ENCODE assay signal across 9 cellular contexts in the genomic region with DNA sequence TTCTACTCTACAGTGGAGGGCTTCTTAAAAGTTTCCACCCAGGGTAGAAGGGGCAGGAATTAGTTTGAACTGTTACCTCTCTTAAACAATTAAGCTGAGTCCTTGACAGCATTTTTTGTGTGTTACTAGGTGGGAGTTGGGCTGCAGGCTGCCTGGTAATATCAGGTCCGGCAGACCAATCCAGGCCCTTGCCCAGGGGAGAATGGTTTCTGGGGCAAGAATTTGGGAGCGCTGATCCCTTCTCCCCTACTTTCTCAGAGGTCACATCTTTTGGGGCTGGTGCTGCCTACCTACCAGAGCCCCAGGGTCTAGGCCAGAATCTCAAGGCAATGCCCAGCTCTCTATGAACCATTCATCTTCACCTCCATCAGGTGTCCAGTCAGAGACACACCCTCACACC. TPM values are rescaled to one million over a fixed set of nuclear protein-coding genes. Genes with fewer than 3 reads are reported as not detected.
DNase-seq lines count a peak whose midpoint lies in the region; ATAC-seq and TF ChIP-seq lines count a peak whose summit lies in the region.
"Had no signal": no experiment of that assay in that cellular context is flagged by ENCODE, and none has a peak within 500 bp of the region (broad histone marks: within the 10 kb centered on the region; RNA-seq: fewer than 3 reads in every experiment).

No MANE protein-coding gene starts in this region.

- H3K9me3 Mint-ChIP-seq in T-cell: no peaks in the 10 kb centered on the region

- H3K4me3 ChIP-seq in GM12875 (ENCODE audit: low read depth, low read length) (peak overlapping the region; percentile 99), fibroblast of pulmonary artery (replicated peaks; ENCODE audit: low read depth, low read length) (peak overlapping the region; percentile 96), retinal pigment epithelial cell (ENCODE audit: low read length) (peak overlapping the region; percentile 90)

- no peak for ATAC-seq in T-cell (replicated peaks in 1 of 4)

- CTCF ChIA-PET in T-cell (lab: Charles Lee): no interaction called here

- TF ChIP-seq CTCF in GM12875 (IDR thresholded peaks at IDR 0.05; ENCODE audit: borderline replicate concordance, insufficient read depth, low read depth, low read length) (no peak), fibroblast of pulmonary artery (IDR thresholded peaks at IDR 0.05; ENCODE audit: low read length, missing control alignments) (no peak), retinal pigment epithelial cell (conservative IDR thresholded peaks at IDR 0.05; ENCODE audit: low read depth, low read length) (no peak)

- POLR2A ChIA-PET in T-cell (lab: Charles Lee): no interaction called here

- H3K27me3 Mint-ChIP-seq in T-cell: no peaks in the 10 kb centered on the region

- peak overlapping the region; percentile 93 to 97 (median 95) for H3K4me3 Mint-ChIP-seq in T-cell

- peaks cover 43 to 44% (median 44%) of the 10 kb centered on the region in 3 donors for H3K4me1 Mint-ChIP-seq in T-cell

- no peak for DNase-seq in T-cell
- no peak for DNase-seq in fibroblast of pulmonary artery (ENCODE audit: low read depth)
- DNase-seq in retinal pigment epithelial cell (ENCODE audit: low read depth): no peak
- no peak for DNase-seq in D341Med (ENCODE audit: low spot score)
- DNase-seq in SK-N-DZ (ENCODE audit: low spot score): no peak
- no peak for DNase-seq in CD1c-positive myeloid dendritic cell (ENCODE audit: extremely low spot score)
- DNase-seq in SKM-1 (lab: John Stamatoyannopoulos, UW; ENCODE audit: unreplicated experiment): no peak
- DNase-seq: NCI-H526 had no signal

- peak overlapping the region; percentile 76 to 85 for H3K27ac Mint-ChIP-seq in T-cell

- H3K36me3 Mint-ChIP-seq in T-cell: peaks cover 12% of the 10 kb centered on the region

RNA-seq across cellular contexts. Expression of gene PPRC1, which starts 1.6 kb away (rescaled TPM):
- total RNA-seq in T-cell: 10 to 100 TPM; 33.5 to 55.1 (median 51.4) TPM
- 27.8 and 39.6 TPM in 2 replicates for polyA plus RNA-seq in SK-N-DZ (2014; cell fraction: cytosol; rRNA removed)
- polyA plus RNA-seq in SK-N-DZ (2014; cell fraction: nucleus; rRNA removed): 51.7 and 69.3 TPM in 2 replicates

RNA-seq across cellular contexts. Expression of gene LDB1, which starts 14.2 kb away (rescaled TPM):
- 100 to 1,000 TPM; 120 to 147 (median 126) TPM for total RNA-seq in T-cell
- 61.6 and 73.8 TPM in 2 replicates for polyA plus RNA-seq in SK-N-DZ (2014; cell fraction: cytosol; rRNA removed)
- 187 and 202 TPM in 2 replicates for polyA plus RNA-seq in SK-N-DZ (2014; cell fraction: nucleus; rRNA removed)

RNA-seq across cellular contexts. Expression of gene NOLC1, which starts 17.8 kb away (rescaled TPM):
- total RNA-seq in T-cell: 10 to 100 TPM; 40.7 to 69.8 (median 62.4) TPM
- polyA plus RNA-seq in SK-N-DZ (2014; cell fraction: cytosol; rRNA removed): 108 and 127 TPM in 2 replicates
- polyA plus RNA-seq in SK-N-DZ (2014; cell fraction: nucleus; rRNA removed): 66.8 and 109 TPM in 2 replicates
